8 cellular contexts compared by ENCODE assay signal in genomic region chr5:142012186-142012785, GRCh38.
A peak's percentile ranks its signal among the peaks of the same experiment; 100 is the strongest.
DNase-seq lines count a peak whose midpoint lies in the region; ATAC-seq, FAIRE-seq and TF ChIP-seq lines count a peak whose summit lies in the region.

No MANE protein-coding gene starts in this region.

- ATAC-seq in memory B cell (ENCODE audit: low read depth) (peak; percentile 18), GM21529 (IDR thresholded peaks at IDR 0.05; ENCODE audit: unreplicated experiment) (no peak)

- peaks cover 22% of the 10 kb centered on the region for H3K4me1 Mint-ChIP-seq in memory B cell

- peak; percentile 39 for TF ChIP-seq CTCF in D721Med (IDR thresholded peaks at IDR 0.05; ENCODE audit: insufficient read depth, missing control alignments)

- peaks cover 10% of the 10 kb centered on the region for H3K36me3 Mint-ChIP-seq in memory B cell

- H3K9me3 Mint-ChIP-seq in memory B cell = no peaks in the 10 kb centered on the region

- peak overlapping the region; percentile 50 for H3K27ac Mint-ChIP-seq in memory B cell

- H3K4me3 Mint-ChIP-seq in memory B cell = peak overlapping the region; percentile 84

- FAIRE-seq in D721Med (lab: Jason Lieb, UNC) = no peak

- no peaks in the 10 kb centered on the region for H3K27me3 Mint-ChIP-seq in memory B cell

- no peak for DNase-seq in D721Med (ENCODE audit: insufficient read length, low spot score)
- peak; percentile 24 to 47 for DNase-seq in Kasumi-1 (lab: John Stamatoyannopoulos, UW)
- peak; percentile 86 for DNase-seq in activated CD4-positive, alpha-beta T cell treated with anti-CD3 and anti-CD28 coated beads for 48 hours
- DNase-seq in ecto neural progenitor cell (ENCODE audit: low spot score) = peak; percentile 71
- DNase-seq in memory B cell (ENCODE audit: low spot score in 2 of 2) = peak; percentile 9 to 26
- DNase-seq in stimulated activated CD8-positive, alpha-beta memory T cell treated with anti-CD3 and anti-CD28 coated beads, Interleukin-2, amount 100 ng/mL, for 48 hours (ENCODE audit: low read depth in 2 of 2) = peak; percentile 51 to 67
- DNase-seq in amniotic stem cell (lab: John Stamatoyannopoulos, UW) = no peak

Comparison
In these comparisons a context has a peak if more than half of its experiments do, and no peak if none do; other contexts are left out.
1. DNase-seq: peak in Kasumi-1 (2 of 2), activated CD4-positive, alpha-beta T cell treated with anti-CD3 and anti-CD28 coated beads for 48 hours (single experiment), ecto neural progenitor cell (single experiment), memory B cell (2 of 2) and stimulated activated CD8-positive, alpha-beta memory T cell treated with anti-CD3 and anti-CD28 coated beads, Interleukin-2, amount 100 ng/mL, for 48 hours (2 of 2); none in D721Med (single experiment) and amniotic stem cell (single experiment).